ENCODE assay signal across 1 cellular context in genomic region chr15:71586463-71586862, GRCh38.
TF ChIP-seq lines count a peak whose summit lies in the region.

No MANE protein-coding gene starts in this region.

TF ChIP-seq in SK-N-SH treated with all-trans-retinoic acid at 6 μM for 48 hours, 23 proteins besides CTCF, POLR2A, EP300 and RAD21 (continued from another document):
- no peak for TF ChIP-seq POU6F1 (CRISPR knock-in tag; IDR thresholded peaks at IDR 0.05; ENCODE audit: borderline replicate concordance, low read depth)
- no peak for TF ChIP-seq ISL1 (CRISPR knock-in tag; IDR thresholded peaks at IDR 0.05)
- no peak for TF ChIP-seq RARB (CRISPR knock-in tag; IDR thresholded peaks at IDR 0.05)
- no peak for TF ChIP-seq ZC3H10 (CRISPR knock-in tag; IDR thresholded peaks at IDR 0.05)
- no peak for TF ChIP-seq PPARA (CRISPR knock-in tag; IDR thresholded peaks at IDR 0.05; ENCODE audit: borderline replicate concordance)
- TF ChIP-seq BACH2 (CRISPR knock-in tag; IDR thresholded peaks at IDR 0.05; ENCODE audit: borderline replicate concordance) = no peak
- no peak for TF ChIP-seq ARNTL (CRISPR knock-in tag; IDR thresholded peaks at IDR 0.05; ENCODE audit: borderline replicate concordance, low read depth)
